ENCODE assay signal across 16 cellular contexts in genomic region chr14:45128963-45129629, GRCh38. TPM values are rescaled to one million over a fixed set of nuclear protein-coding genes. Genes with fewer than 3 reads are reported as not detected.
DNase-seq lines count a peak whose midpoint lies in the region; ATAC-seq, FAIRE-seq and TF ChIP-seq lines count a peak whose summit lies in the region.
"Had no signal": no experiment of that assay in that cellular context is flagged by ENCODE, and none has a peak within 500 bp of the region (broad histone marks: within the 10 kb centered on the region; RNA-seq: fewer than 3 reads in every experiment).

No MANE protein-coding gene starts in this region.

- H3K4me1 ChIP-seq in psoas muscle = peaks cover 59% of the 10 kb centered on the region
- H3K4me1 ChIP-seq in gastroesophageal sphincter = peaks cover 0 to 38% (median 3%) of the 10 kb centered on the region in 3 donors

- H3K9me3 ChIP-seq in psoas muscle (no peaks in the 10 kb centered on the region), gastroesophageal sphincter (no peaks in the 10 kb centered on the region)

- TF ChIP-seq EP300 in gastroesophageal sphincter (IDR thresholded peaks at IDR 0.05) = no peak

- peak overlapping the region; percentile 39 for H3K4me3 ChIP-seq in psoas muscle
- no peak overlapping the region for H3K4me3 ChIP-seq in coronary artery
- H3K4me3 ChIP-seq in gastroesophageal sphincter = no peak overlapping the region
- H3K4me3 ChIP-seq: GM23338 had no signal

- DNase-seq in D721Med (ENCODE audit: insufficient read length, low spot score) (peak; percentile 21), GM19239 (ENCODE audit: insufficient read length, low spot score) (no peak), psoas muscle (no peak), superior temporal gyrus (ENCODE audit: extremely low spot score) (peak; percentile 8), coronary artery (ENCODE audit: low spot score) (no peak)
- DNase-seq: C1 segment of cervical spinal cord; Calu3; CD4-positive, alpha-beta memory T cell; COR-L47; DMS153; DND-41; H9 had no signal

- intact Hi-C loops in psoas muscle (cut with DNase I) = no loop called here

- TF ChIP-seq POLR2A in gastroesophageal sphincter (IDR thresholded peaks at IDR 0.05) = no peak

- H3K27ac ChIP-seq in psoas muscle (peak overlapping the region; percentile 75), coronary artery (no peak overlapping the region), gastroesophageal sphincter (no peak overlapping the region)

- FAIRE-seq in D721Med (lab: Jason Lieb, UNC) (peak; percentile 93), GM19239 (lab: Jason Lieb, UNC) (peak; percentile 39)
- FAIRE-seq: GM12892 had no signal

- ATAC-seq in psoas muscle (peak in 3 of 4 donors; percentile 28 to 78 (median 64)), gastroesophageal sphincter (no peak)
- ATAC-seq: GM23338, HCT116 had no signal

- WGBS in psoas muscle, 3 donors = 25 to 31% (median 26%) methylated on average over 1 of the region's 1 CpG
- 85 to 90% methylated on average over 1 of the region's 1 CpG for WGBS in gastroesophageal sphincter (ENCODE audit: low coverage in 1 of 2), 2 donors

- H3K27me3 ChIP-seq in psoas muscle (ENCODE audit: insufficient read depth in 3 of 3, low read length in 2 of 3) (no peaks in the 10 kb centered on the region), gastroesophageal sphincter (no peaks in the 10 kb centered on the region)

- TF ChIP-seq CTCF in D721Med (IDR thresholded peaks at IDR 0.05; ENCODE audit: insufficient read depth, missing control alignments) (no peak), psoas muscle (IDR thresholded peaks at IDR 0.05) (no peak), coronary artery (IDR thresholded peaks at IDR 0.05) (no peak), gastroesophageal sphincter (IDR thresholded peaks at IDR 0.05) (no peak)

- H3K36me3 ChIP-seq in psoas muscle (ENCODE audit: insufficient read depth in 1 of 2, low read depth in 1 of 2) (peaks cover 0 to 40% of the 10 kb centered on the region in 2 donors), gastroesophageal sphincter (peaks cover 0 to 54% of the 10 kb centered on the region in 2 donors)

RNA-seq across cellular contexts. Expression of gene FKBP3, which starts 5.2 kb away (rescaled TPM):
- total RNA-seq in psoas muscle = 100 to 1,000 TPM; 169 to 202 (median 185) TPM
- 100 to 1,000 TPM; 132 to 346 (median 260) TPM for polyA plus RNA-seq in psoas muscle
- total RNA-seq in gastroesophageal sphincter = 10 to 100 TPM; 27.6 to 56.8 (median 35.5) TPM

RNA-seq across cellular contexts. Expression of gene FANCM, which starts 6.6 kb away (rescaled TPM):
- total RNA-seq in psoas muscle = 1 to 10 TPM; 1.5 to 2.4 (median 1.9) TPM
- polyA plus RNA-seq in psoas muscle = 1 to 10 TPM; 1.0 to 2.2 (median 1.7) TPM
- total RNA-seq in gastroesophageal sphincter = 1 to 10 TPM; 1.8 to 7.7 (median 4.3) TPM

RNA-seq across cellular contexts. Expression of gene PRPF39, which starts 45.2 kb away (rescaled TPM):
- total RNA-seq in psoas muscle = 10 to 100 TPM; 13.8 to 32.4 (median 20.2) TPM
- polyA plus RNA-seq in psoas muscle = 10 to 100 TPM; 10.1 to 23.4 (median 13.1) TPM
- total RNA-seq in gastroesophageal sphincter = 10 to 100 TPM; 11.3 to 35.1 (median 18.9) TPM

Comparison
In these comparisons a context has a peak if more than half of its experiments do, and no peak if none do; other contexts are left out.
1. DNase-seq: peak in D721Med (single experiment) and superior temporal gyrus (single experiment); none in GM19239 (single experiment), psoas muscle (0 of 2) and coronary artery (single experiment).